In genomic region chr7:30785786-30786185, GRCh38 we compare ENCODE assay signal across 21 cellular contexts. TPM values are rescaled to one million over a fixed set of nuclear protein-coding genes. Genes with fewer than 3 reads are reported as not detected.
A peak's percentile ranks its signal among the peaks of the same experiment; 100 is the strongest.
DNase-seq lines count a peak whose midpoint lies in the region; ATAC-seq and TF ChIP-seq lines count a peak whose summit lies in the region.
"Had no signal": no experiment of that assay in that cellular context is flagged by ENCODE, and none has a peak within 500 bp of the region (broad histone marks: within the 10 kb centered on the region; RNA-seq: fewer than 3 reads in every experiment).

No MANE protein-coding gene starts in this region.

- H3K36me3 ChIP-seq in gastroesophageal sphincter: peaks cover 0 to 63% of the 10 kb centered on the region in 2 donors

- H3K27ac ChIP-seq in gastroesophageal sphincter: no peak overlapping the region
- H3K27ac ChIP-seq: 22Rv1, BLaER1 had no signal

- no peaks in the 10 kb centered on the region for H3K4me1 Mint-ChIP-seq in stimulated activated effector memory CD8-positive, alpha-beta T cell treated with anti-CD3 and anti-CD28 coated beads, Interleukin-12 subunit alpha, Interleukin-12 subunit beta, amount 100 ng/mL, for 72 hours
- no peaks in the 10 kb centered on the region for H3K4me1 Mint-ChIP-seq in activated naive CD4-positive, alpha-beta T cell treated with anti-CD3 and anti-CD28 coated beads for 36 hours (ENCODE audit: low read depth)
- H3K4me1 Mint-ChIP-seq: CD4-positive, CD25-positive, alpha-beta regulatory T cell had no signal

- no peak overlapping the region for H3K4me3 Mint-ChIP-seq in stimulated activated effector memory CD8-positive, alpha-beta T cell treated with anti-CD3 and anti-CD28 coated beads, Interleukin-12 subunit alpha, Interleukin-12 subunit beta, amount 100 ng/mL, for 72 hours
- H3K4me3 Mint-ChIP-seq in activated naive CD4-positive, alpha-beta T cell treated with anti-CD3 and anti-CD28 coated beads for 36 hours: no peak overlapping the region
- H3K4me3 Mint-ChIP-seq: CD4-positive, CD25-positive, alpha-beta regulatory T cell; H9 had no signal

- intact Hi-C loops in activated naive CD4-positive, alpha-beta T cell treated with anti-CD3 and anti-CD28 coated beads for 36 hours (cut with micrococcal nuclease): no loop called here

- no peaks in the 10 kb centered on the region for H3K27me3 ChIP-seq in gastroesophageal sphincter
- H3K27me3 ChIP-seq: BLaER1 had no signal

- WGBS in gastroesophageal sphincter (ENCODE audit: low coverage in 1 of 2), 2 donors: 86 to 89% methylated on average over 7 to 9 of the region's 9 CpGs

- no peaks in the 10 kb centered on the region for H3K9me3 ChIP-seq in gastroesophageal sphincter
- H3K9me3 ChIP-seq: BLaER1 had no signal

- no peak for ATAC-seq in stimulated activated effector memory CD8-positive, alpha-beta T cell treated with anti-CD3 and anti-CD28 coated beads, Interleukin-12 subunit alpha, Interleukin-12 subunit beta, amount 100 ng/mL, for 72 hours
- no peak for ATAC-seq in gastroesophageal sphincter

- peak; percentile 43 for DNase-seq in DMS 273 (lab: John Stamatoyannopoulos, UW; ENCODE audit: unreplicated experiment)
- no peak for DNase-seq in DMS 273 treated with DMSO at 0.1 percent for 48 hours (lab: John Stamatoyannopoulos, UW)
- peak; percentile 51 for DNase-seq in COR-L47 (lab: John Stamatoyannopoulos, UW)
- peak; percentile 70 for DNase-seq in cerebellum (ENCODE audit: low spot score)
- DNase-seq in stimulated activated effector memory CD8-positive, alpha-beta T cell treated with anti-CD3 and anti-CD28 coated beads, Interleukin-12 subunit alpha, Interleukin-12 subunit beta, amount 100 ng/mL, for 72 hours (ENCODE audit: low spot score in 2 of 2): no peak
- DNase-seq in activated naive CD4-positive, alpha-beta T cell treated with anti-CD3 and anti-CD28 coated beads for 36 hours: no peak
- no peak for DNase-seq in AG08396 (ENCODE audit: low spot score)
- DNase-seq: AML-193; Calu3; CD4-positive, CD25-positive, alpha-beta regulatory T cell; DMS153; DMS79 treated with DMSO at 0.1 percent for 48 hours; EL; GDM1; GOT3; H9; IMR-90 had no signal

- H3K27me3 Mint-ChIP-seq in activated naive CD4-positive, alpha-beta T cell treated with anti-CD3 and anti-CD28 coated beads for 36 hours (ENCODE audit: low read depth): no peaks in the 10 kb centered on the region
- H3K27me3 Mint-ChIP-seq: CD4-positive, CD25-positive, alpha-beta regulatory T cell had no signal

- H3K9me3 Mint-ChIP-seq in stimulated activated effector memory CD8-positive, alpha-beta T cell treated with anti-CD3 and anti-CD28 coated beads, Interleukin-12 subunit alpha, Interleukin-12 subunit beta, amount 100 ng/mL, for 72 hours: no peaks in the 10 kb centered on the region
- H3K9me3 Mint-ChIP-seq in activated naive CD4-positive, alpha-beta T cell treated with anti-CD3 and anti-CD28 coated beads for 36 hours: no peaks in the 10 kb centered on the region
- H3K9me3 Mint-ChIP-seq: CD4-positive, CD25-positive, alpha-beta regulatory T cell; H9 had no signal

- no peak for TF ChIP-seq CTCF in gastroesophageal sphincter (IDR thresholded peaks at IDR 0.05)

- no peaks in the 10 kb centered on the region for H3K36me3 Mint-ChIP-seq in stimulated activated effector memory CD8-positive, alpha-beta T cell treated with anti-CD3 and anti-CD28 coated beads, Interleukin-12 subunit alpha, Interleukin-12 subunit beta, amount 100 ng/mL, for 72 hours
- peaks cover 13% of the 10 kb centered on the region for H3K36me3 Mint-ChIP-seq in activated naive CD4-positive, alpha-beta T cell treated with anti-CD3 and anti-CD28 coated beads for 36 hours (ENCODE audit: low read depth)

- CTCF ChIA-PET in activated naive CD4-positive, alpha-beta T cell treated with anti-CD3 and anti-CD28 coated beads for 36 hours (lab: Charles Lee): no interaction called here

- no peak overlapping the region for H3K4me3 ChIP-seq in gastroesophageal sphincter
- H3K4me3 ChIP-seq: BLaER1 had no signal

- TF ChIP-seq POLR2A in gastroesophageal sphincter (IDR thresholded peaks at IDR 0.05): no peak

- TF ChIP-seq EP300 in gastroesophageal sphincter (IDR thresholded peaks at IDR 0.05): no peak

- H3K4me1 ChIP-seq in gastroesophageal sphincter: peaks cover 0 to 25% (median 3%) of the 10 kb centered on the region in 3 donors

- peak overlapping the region; percentile 3 for H3K27ac Mint-ChIP-seq in stimulated activated effector memory CD8-positive, alpha-beta T cell treated with anti-CD3 and anti-CD28 coated beads, Interleukin-12 subunit alpha, Interleukin-12 subunit beta, amount 100 ng/mL, for 72 hours
- H3K27ac Mint-ChIP-seq in activated naive CD4-positive, alpha-beta T cell treated with anti-CD3 and anti-CD28 coated beads for 36 hours: no peak overlapping the region
- H3K27ac Mint-ChIP-seq: CD4-positive, CD25-positive, alpha-beta regulatory T cell; H9 had no signal

RNA-seq across cellular contexts. Expression of gene MINDY4, which starts 14.6 kb away (rescaled TPM):
- total RNA-seq in cerebellum (9.8 TPM), gastroesophageal sphincter (10 to 100 TPM in 3 of 4 donors, 1 to 10 TPM in 1; 5.6 to 31.8 (median 20.4) TPM)
- 1 to 10 TPM; 1.2 to 1.4 TPM for total RNA-seq in activated naive CD4-positive, alpha-beta T cell treated with anti-CD3 and anti-CD28 coated beads for 36 hours

RNA-seq across cellular contexts. Expression of gene INMT, which starts 33.9 kb away (rescaled TPM):
- total RNA-seq in cerebellum (0.73 TPM), gastroesophageal sphincter (100 to 1,000 TPM; 115 to 212 (median 131) TPM)
- under 1 TPM in 1 of 2 experiments, not detected in 1; 0.24 TPM for total RNA-seq in activated naive CD4-positive, alpha-beta T cell treated with anti-CD3 and anti-CD28 coated beads for 36 hours
- total RNA-seq: Calu3; CD4-positive, CD25-positive, alpha-beta regulatory T cell; HT-29 had no signal

Comparison
In these comparisons a context has a peak if more than half of its experiments do, and no peak if none do; other contexts are left out.
1. DNase-seq: peak in DMS 273 (single experiment), COR-L47 (single experiment) and cerebellum (single experiment); none in DMS 273 treated with DMSO at 0.1 percent for 48 hours (single experiment), stimulated activated effector memory CD8-positive, alpha-beta T cell treated with anti-CD3 and anti-CD28 coated beads, Interleukin-12 subunit alpha, Interleukin-12 subunit beta, amount 100 ng/mL, for 72 hours (0 of 2), activated naive CD4-positive, alpha-beta T cell treated with anti-CD3 and anti-CD28 coated beads for 36 hours (single experiment) and AG08396 (single experiment).
2. RNA of gene INMT, which starts 33.9 kb away (total RNA-seq): 115 to 212 TPM in gastroesophageal sphincter; 0.73 TPM in cerebellum (single experiment) and 0.24 TPM in activated naive CD4-positive, alpha-beta T cell treated with anti-CD3 and anti-CD28 coated beads for 36 hours; every median in the first group is over 10 times any median in the second.